7 cellular contexts compared by ENCODE assay signal in the genomic region with DNA sequence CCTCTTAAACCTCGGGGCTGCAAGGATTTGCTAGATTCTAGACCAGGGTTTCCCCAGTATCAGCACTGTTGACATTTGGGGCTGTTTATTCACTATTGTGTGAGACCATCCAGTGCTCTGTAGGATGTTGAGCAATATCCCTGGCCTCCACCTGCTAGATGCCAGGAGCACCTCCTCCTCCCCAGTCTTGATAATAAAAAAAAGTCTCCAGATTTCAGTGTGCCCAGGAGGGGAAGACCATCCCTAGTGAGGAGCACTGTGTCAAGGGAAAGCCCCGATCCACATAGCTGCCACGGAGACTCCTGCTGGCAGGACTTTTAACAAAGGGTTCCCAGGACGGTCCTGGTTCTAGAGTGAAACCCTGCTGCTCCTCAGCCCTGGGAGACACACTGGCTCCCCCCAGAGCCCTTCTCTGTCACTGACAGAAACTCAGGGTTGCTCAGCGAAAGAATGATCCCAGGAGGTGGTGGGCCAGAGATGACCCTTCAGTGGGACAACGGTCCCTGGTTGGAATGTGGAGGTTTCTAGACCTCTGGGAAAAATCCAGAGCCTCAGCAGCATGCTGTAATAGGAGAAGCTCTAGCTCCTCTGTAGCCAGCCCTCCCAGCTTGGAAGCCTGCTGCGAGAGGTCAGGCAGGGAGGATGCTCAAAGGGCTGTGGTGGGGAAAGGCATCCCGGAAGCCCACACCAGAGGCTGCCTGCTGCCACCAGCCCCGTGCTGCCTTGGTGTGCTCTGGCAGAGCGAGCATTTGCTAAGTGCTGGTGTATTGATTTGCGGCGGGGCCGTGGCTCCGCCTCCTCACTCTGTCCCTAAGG. TPM values are rescaled to one million over a fixed set of nuclear protein-coding genes. Genes with fewer than 3 reads are reported as not detected.
DNase-seq lines count a peak whose midpoint lies in the region; ATAC-seq and TF ChIP-seq lines count a peak whose summit lies in the region.

No MANE protein-coding gene starts in this region.

- H3K36me3 ChIP-seq in heart left ventricle (peaks cover 0 to 58% (median 15%) of the 10 kb centered on the region in 9 donors), suprapubic skin (peaks cover 82% of the 10 kb centered on the region)

- intact Hi-C loops in heart left ventricle (cut with DNase I), result no loop called here

- in situ Hi-C loops in GM13976 (cut with MboI; ENCODE audit: low sequenced_read_pairs, unreplicated experiment), result no loop called here

- POLR2A ChIA-PET in HEK293T (lab: Yijun Ruan, JAX), result interaction anchor here (1.3 kb wide), 1 partner anchor 12 kb away, joined by 3 read pairs; no protein-coding TSS in a partner anchor

- H3K4me3 ChIP-seq in heart left ventricle, result no peak overlapping the region
- H3K4me3 ChIP-seq in suprapubic skin, result no peak overlapping the region

- 58 to 65% (median 61%) methylated on average over 7 to 14 of the region's 14 CpGs for WGBS in heart left ventricle, 4 donors
- WGBS in suprapubic skin, result 55% methylated on average over 13 of the region's 14 CpGs

- TF ChIP-seq POLR2A in heart left ventricle (IDR thresholded peaks at IDR 0.05) (no peak), suprapubic skin (IDR thresholded peaks at IDR 0.05) (no peak)

- TF ChIP-seq EP300 in suprapubic skin (IDR thresholded peaks at IDR 0.05), result no peak

- peak; percentile 22 to 54 (median 47) for ATAC-seq in heart left ventricle

- CTCF ChIA-PET in HEK293T (lab: Yijun Ruan, JAX), result interaction anchor here (1.1 to 2.1 kb wide), 4 partner anchors 12 to 117 kb away, joined by 3 to 6 read pairs (median 6); no protein-coding TSS in a partner anchor

- DNase-seq in HEK293T (ENCODE audit: extremely low spot score), result peak; percentile 52
- peak; percentile 47 to 64 for DNase-seq in SHP77 (lab: John Stamatoyannopoulos, UW)
- peak in 2 of 5 donors; percentile 50 to 53 for DNase-seq in heart left ventricle
- no peak for DNase-seq in suprapubic skin (ENCODE audit: low spot score in 2 of 2)
- no peak for DNase-seq in activated CD4-positive, alpha-beta T cell treated with anti-CD3 and anti-CD28 coated beads for 4 hours
- DNase-seq in GM13976 (ENCODE audit: low spot score), result no peak
- DNase-seq in OCI-M1 (lab: John Stamatoyannopoulos, UW), result no peak

- peak in 9 of 12 donors; percentile 16 to 56 (median 40) for TF ChIP-seq CTCF in heart left ventricle (IDR thresholded peaks at IDR 0.05)
- no peak for TF ChIP-seq CTCF in suprapubic skin (IDR thresholded peaks at IDR 0.05)
- no peak for TF ChIP-seq CTCF in GM13976 (IDR thresholded peaks at IDR 0.05; ENCODE audit: borderline replicate concordance, control extremely low read depth, extremely low read depth, insufficient read depth, missing control alignments)

- H3K27ac ChIP-seq in heart left ventricle (peak overlapping the region in 10 of 12 donors; percentile 6 to 63 (median 46)), suprapubic skin (peak overlapping the region; percentile 54)

- H3K9me3 ChIP-seq in heart left ventricle, result no peaks in the 10 kb centered on the region
- no peaks in the 10 kb centered on the region for H3K9me3 ChIP-seq in suprapubic skin

- H3K4me1 ChIP-seq in heart left ventricle, result peaks cover 5 to 67% (median 47%) of the 10 kb centered on the region in 12 donors
- H3K4me1 ChIP-seq in suprapubic skin, result peaks cover 47% of the 10 kb centered on the region

- H3K27me3 ChIP-seq in heart left ventricle, result no peaks in the 10 kb centered on the region
- no peaks in the 10 kb centered on the region for H3K27me3 ChIP-seq in suprapubic skin

TF ChIP-seq in HEK293T, 16 proteins besides CTCF, POLR2A, EP300 and RAD21:
- TF ChIP-seq ARNT (IDR thresholded peaks at IDR 0.05) (0 out of 2 replicates have a peak, but pooled peaks have one; percentile 7), L3MBTL2 (conservative IDR thresholded peaks at IDR 0.05) (no peak), FOXK2 (IDR thresholded peaks at IDR 0.05) (no peak)
TF ChIP-seq in HEK293T: peak in this region for 1.

RNA-seq across cellular contexts. Expression of gene LYL1, which starts 20.3 kb away (rescaled TPM):
- total RNA-seq in heart left ventricle, result 10 to 100 TPM in 3 of 9 donors, 1 to 10 TPM in 6; 5.2 to 19.1 (median 8.3) TPM
- 1 to 10 TPM; 7.7 to 8.4 TPM for polyA plus RNA-seq in heart left ventricle
- 1 to 10 TPM; 1.5 to 2.7 (median 2.2) TPM for total RNA-seq in suprapubic skin

RNA-seq across cellular contexts. Expression of gene TRMT1, which starts 34.1 kb away (rescaled TPM):
- 10 to 100 TPM; 15.1 to 22.6 (median 16.2) TPM for total RNA-seq in heart left ventricle
- 10 to 100 TPM; 26.4 to 32.4 TPM for polyA plus RNA-seq in heart left ventricle
- 10 to 100 TPM; 35.1 to 46.2 (median 40.6) TPM for total RNA-seq in suprapubic skin

RNA-seq across cellular contexts. Expression of gene NACC1, which starts 35.7 kb away (rescaled TPM):
- total RNA-seq in heart left ventricle (10 to 100 TPM; 28.7 to 88.2 (median 41.8) TPM), suprapubic skin (10 to 100 TPM; 13.4 to 47.6 (median 35.3) TPM)
- 10 to 100 TPM; 49.6 to 74.2 TPM for polyA plus RNA-seq in heart left ventricle

Comparison
In these comparisons a context has a peak if more than half of its experiments do, and no peak if none do; other contexts are left out.
1. DNase-seq: peak in HEK293T (single experiment) and SHP77 (2 of 2); none in suprapubic skin (0 of 2), activated CD4-positive, alpha-beta T cell treated with anti-CD3 and anti-CD28 coated beads for 4 hours (0 of 2), GM13976 (single experiment) and OCI-M1 (single experiment).
2. CTCF ChIP-seq: peak in heart left ventricle (9 of 12); none in suprapubic skin (0 of 2) and GM13976 (single experiment).